ENCODE assay signal across 1 cellular context in the genomic region with DNA sequence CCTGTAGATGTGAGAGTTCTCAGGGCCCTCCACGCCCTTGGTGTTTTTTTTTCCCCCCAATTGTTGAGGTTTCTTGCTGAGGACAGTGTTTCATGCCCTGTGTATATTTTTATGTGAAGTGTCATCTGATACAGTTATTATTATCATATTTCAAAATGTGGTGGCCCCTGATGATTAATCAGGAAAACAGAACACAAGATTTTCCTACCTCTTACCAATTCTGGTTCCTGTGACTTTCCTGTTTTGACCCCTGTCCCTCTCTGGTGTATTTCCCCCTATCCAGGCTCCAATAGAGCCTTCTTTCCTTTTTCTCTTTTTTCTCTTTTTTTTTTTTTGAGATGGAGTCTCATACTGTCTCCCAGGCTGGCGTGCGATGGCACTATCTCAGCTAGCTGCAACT.
TF ChIP-seq lines count a peak whose summit lies in the region.

No MANE protein-coding gene starts in this region.

TF ChIP-seq in IMR-90, 13 proteins besides CTCF, POLR2A, EP300 and RAD21:
- TF ChIP-seq, protein P1, sequence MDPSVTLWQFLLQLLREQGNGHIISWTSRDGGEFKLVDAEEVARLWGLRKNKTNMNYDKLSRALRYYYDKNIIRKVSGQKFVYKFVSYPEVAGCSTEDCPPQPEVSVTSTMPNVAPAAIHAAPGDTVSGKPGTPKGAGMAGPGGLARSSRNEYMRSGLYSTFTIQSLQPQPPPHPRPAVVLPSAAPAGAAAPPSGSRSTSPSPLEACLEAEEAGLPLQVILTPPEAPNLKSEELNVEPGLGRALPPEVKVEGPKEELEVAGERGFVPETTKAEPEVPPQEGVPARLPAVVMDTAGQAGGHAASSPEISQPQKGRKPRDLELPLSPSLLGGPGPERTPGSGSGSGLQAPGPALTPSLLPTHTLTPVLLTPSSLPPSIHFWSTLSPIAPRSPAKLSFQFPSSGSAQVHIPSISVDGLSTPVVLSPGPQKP (IDR thresholded peaks at IDR 0.05; ENCODE audit: borderline replicate concordance, low read depth, low read length) = no peak
- TF ChIP-seq FOS (IDR thresholded peaks at IDR 0.05; ENCODE audit: low read depth, low read length) (no peak), MXI1 (IDR thresholded peaks at IDR 0.05; ENCODE audit: borderline replicate concordance, low read depth, low read length) (no peak), NFE2L2 (IDR thresholded peaks at IDR 0.05; ENCODE audit: low read depth, low read length) (no peak)
